ENCODE assay signal across 21 cellular contexts in the genomic region with DNA sequence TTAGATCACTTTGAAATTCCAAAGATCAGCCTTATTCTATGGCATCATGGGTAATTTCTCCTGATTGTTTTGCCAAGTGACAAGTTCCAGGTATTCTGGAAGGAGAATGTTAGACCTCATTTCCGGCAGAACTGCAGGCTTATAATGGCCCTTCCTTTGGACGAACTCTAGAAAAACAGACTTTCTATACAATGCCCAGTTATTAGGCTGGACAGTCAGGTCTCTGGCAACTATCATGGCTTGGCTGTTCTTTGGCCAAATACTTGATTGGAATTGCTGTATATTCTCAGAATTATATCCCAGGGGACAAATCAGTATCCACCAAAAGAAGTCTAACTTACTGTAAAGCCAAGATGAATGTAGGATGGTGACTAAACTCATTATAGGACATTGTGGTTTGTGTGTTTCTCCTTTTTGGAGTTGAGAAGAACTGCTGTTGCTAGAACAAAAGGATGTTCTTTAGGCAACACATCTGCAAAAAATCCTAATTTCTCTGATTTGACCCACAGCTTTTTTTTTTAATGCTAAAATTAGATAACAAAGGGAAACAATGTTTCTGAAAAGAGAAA.
DNase-seq lines count a peak whose midpoint lies in the region; ATAC-seq, FAIRE-seq and TF ChIP-seq lines count a peak whose summit lies in the region.
"Had no signal": no experiment of that assay in that cellular context is flagged by ENCODE, and none has a peak within 500 bp of the region (broad histone marks: within the 10 kb centered on the region; RNA-seq: fewer than 3 reads in every experiment).

No MANE protein-coding gene starts in this region.

- peak overlapping the region; percentile 32 for H3K4me2 ChIP-seq in keratinocyte (ENCODE audit: control insufficient read depth, extremely low read depth, insufficient read depth, low read depth, low read length)
- H3K4me2 ChIP-seq: PC-9 had no signal

- H3K4me1 Mint-ChIP-seq in HFFc6 (ENCODE audit: low read depth) = peaks cover 64% of the 10 kb centered on the region
- H3K4me1 Mint-ChIP-seq: activated naive CD8-positive, alpha-beta T cell treated with anti-CD3 and anti-CD28 coated beads, Interleukin-2, amount 10 ng/mL, durations not matched to agents 7 days and 5 days; stimulated activated effector memory CD8-positive, alpha-beta T cell treated with anti-CD3 and anti-CD28 coated beads, Interleukin-12 subunit alpha, Interleukin-12 subunit beta, amount 100 ng/mL, for 72 hours had no signal

- peak overlapping the region in 1 of 3 experiments; percentile 14 for H3K4me3 ChIP-seq in keratinocyte (ENCODE audit: control insufficient read depth in 2 of 3, extremely low read depth in 1 of 3, insufficient read depth in 2 of 3, low read depth in 1 of 3, low read length in 3 of 3)
- H3K4me3 ChIP-seq: esophagus squamous epithelium, PC-9, thyroid gland had no signal

- no peak overlapping the region for H3K27ac ChIP-seq in keratinocyte (ENCODE audit: control insufficient read depth, insufficient read depth, low read length)
- H3K27ac ChIP-seq: PC-9, thyroid gland had no signal

- H3K27me3 ChIP-seq in keratinocyte (ENCODE audit: control insufficient read depth, extremely low read depth, insufficient read depth, low read length) = no peaks in the 10 kb centered on the region
- H3K27me3 ChIP-seq: esophagus squamous epithelium, thyroid gland had no signal

- H3K9ac ChIP-seq in keratinocyte (ENCODE audit: control insufficient read depth, extremely low read depth, insufficient read depth, low read length) = no peak overlapping the region

- DNase-seq in AG08395 (ENCODE audit: low spot score) = peak; percentile 59
- peak; percentile 58 for DNase-seq in HFFc6
- peak; percentile 24 for DNase-seq in astrocyte of the hippocampus (ENCODE audit: low read depth, low spot score)
- DNase-seq in keratinocyte (ENCODE audit: low read depth, low spot score) = no peak
- no peak for DNase-seq in NCI-H1436 treated with DMSO at 0.1 percent for 48 hours (lab: John Stamatoyannopoulos, UW)
- DNase-seq in CD1c-positive myeloid dendritic cell (ENCODE audit: extremely low spot score) = no peak
- DNase-seq: activated CD4-positive, CD25-positive, alpha-beta regulatory T cell; activated naive CD8-positive, alpha-beta T cell treated with anti-CD3 and anti-CD28 coated beads, Interleukin-2, amount 10 ng/mL, durations not matched to agents 7 days and 5 days; caudate nucleus; DND-41; esophagus squamous epithelium; hippocampal formation; NCI-H1417; NCI-H82; PC-9; thyroid gland had no signal

- no peaks in the 10 kb centered on the region for H3K79me2 ChIP-seq in keratinocyte (ENCODE audit: control insufficient read depth, insufficient read depth, low read length)

- peak overlapping the region; percentile 82 for H3K27ac Mint-ChIP-seq in HFFc6
- H3K27ac Mint-ChIP-seq: activated naive CD8-positive, alpha-beta T cell treated with anti-CD3 and anti-CD28 coated beads, Interleukin-2, amount 10 ng/mL, durations not matched to agents 7 days and 5 days; stimulated activated effector memory CD8-positive, alpha-beta T cell treated with anti-CD3 and anti-CD28 coated beads, Interleukin-12 subunit alpha, Interleukin-12 subunit beta, amount 100 ng/mL, for 72 hours had no signal

- peaks cover 5% of the 10 kb centered on the region for H3K9me3 Mint-ChIP-seq in HFFc6
- H3K9me3 Mint-ChIP-seq: activated naive CD8-positive, alpha-beta T cell treated with anti-CD3 and anti-CD28 coated beads, Interleukin-2, amount 10 ng/mL, durations not matched to agents 7 days and 5 days had no signal

- H3K9me1 ChIP-seq in keratinocyte (ENCODE audit: control insufficient read depth, extremely low read depth, insufficient read depth, low read length) = no peaks in the 10 kb centered on the region

- H3K4me3 Mint-ChIP-seq in HFFc6 = peak overlapping the region; percentile 51
- H3K4me3 Mint-ChIP-seq: activated naive CD8-positive, alpha-beta T cell treated with anti-CD3 and anti-CD28 coated beads, Interleukin-2, amount 10 ng/mL, durations not matched to agents 7 days and 5 days; stimulated activated effector memory CD8-positive, alpha-beta T cell treated with anti-CD3 and anti-CD28 coated beads, Interleukin-12 subunit alpha, Interleukin-12 subunit beta, amount 100 ng/mL, for 72 hours had no signal

- H3K4me1 ChIP-seq in keratinocyte (ENCODE audit: control insufficient read depth, extremely low read depth, insufficient read depth, low read length) = peaks cover 23% of the 10 kb centered on the region
- H3K4me1 ChIP-seq: thyroid gland had no signal

- H3K9me3 ChIP-seq in keratinocyte (ENCODE audit: control insufficient read depth, low read depth, low read length) = no peaks in the 10 kb centered on the region
- H3K9me3 ChIP-seq: esophagus squamous epithelium, thyroid gland had no signal

- H3K36me3 Mint-ChIP-seq in HFFc6 (ENCODE audit: low read depth) = peaks cover 61% of the 10 kb centered on the region
- H3K36me3 Mint-ChIP-seq: activated naive CD8-positive, alpha-beta T cell treated with anti-CD3 and anti-CD28 coated beads, Interleukin-2, amount 10 ng/mL, durations not matched to agents 7 days and 5 days; stimulated activated effector memory CD8-positive, alpha-beta T cell treated with anti-CD3 and anti-CD28 coated beads, Interleukin-12 subunit alpha, Interleukin-12 subunit beta, amount 100 ng/mL, for 72 hours had no signal

- no peaks in the 10 kb centered on the region for H4K20me1 ChIP-seq in keratinocyte (ENCODE audit: control insufficient read depth, extremely low read depth, insufficient read depth, low read length)

- peak; percentile 58 for FAIRE-seq in keratinocyte (lab: Jason Lieb, UNC)
- FAIRE-seq: GM19239 had no signal

- ATAC-seq in GM21526 (IDR thresholded peaks at IDR 0.05; ENCODE audit: low FRiP score, unreplicated experiment) (no peak), GM21717 (IDR thresholded peaks at IDR 0.05; ENCODE audit: unreplicated experiment) (no peak)
- ATAC-seq: HCT116; stimulated activated effector memory CD8-positive, alpha-beta T cell treated with anti-CD3 and anti-CD28 coated beads, Interleukin-12 subunit alpha, Interleukin-12 subunit beta, amount 100 ng/mL, for 72 hours had no signal

- no peak overlapping the region for H2AFZ ChIP-seq in keratinocyte (ENCODE audit: control insufficient read depth, low read length)
- H2AFZ ChIP-seq: PC-9 had no signal

- dilution Hi-C loops in keratinocyte (cut with MboI; ENCODE audit: extremely low pct_ligation_motif_present, low sequenced_read_pairs) = no loop called here

- TF ChIP-seq CTCF in HFFc6 (IDR thresholded peaks at IDR 0.05) (no peak), keratinocyte (optimal IDR thresholded peaks at IDR 0.05 in 1 of 3, IDR thresholded peaks at IDR 0.05 in 1 of 3, conservative IDR thresholded peaks at IDR 0.05 in 1 of 3; ENCODE audit: extremely low read depth in 1 of 3, insufficient read depth in 2 of 3, low read length in 3 of 3) (no peak)

- no peaks in the 10 kb centered on the region; the same call in none of the 2 replicates for H3K27me3 Mint-ChIP-seq in HFFc6 (ENCODE audit: insufficient read depth)
- H3K27me3 Mint-ChIP-seq: activated naive CD8-positive, alpha-beta T cell treated with anti-CD3 and anti-CD28 coated beads, Interleukin-2, amount 10 ng/mL, durations not matched to agents 7 days and 5 days had no signal

- H3K36me3 ChIP-seq in keratinocyte (ENCODE audit: control insufficient read depth in 2 of 2, extremely low read depth in 1 of 2, insufficient read depth in 2 of 2, low read length in 2 of 2) = no peaks in the 10 kb centered on the region
- H3K36me3 ChIP-seq: esophagus squamous epithelium, thyroid gland had no signal

Comparison
In these comparisons a context has a peak if more than half of its experiments do, and no peak if none do; other contexts are left out.
1. DNase-seq: peak in AG08395 (single experiment), HFFc6 (single experiment) and astrocyte of the hippocampus (single experiment); none in keratinocyte (single experiment), NCI-H1436 treated with DMSO at 0.1 percent for 48 hours (single experiment) and CD1c-positive myeloid dendritic cell (single experiment).